Comparison of ENCODE assay signal across 12 cellular contexts in the genomic region with DNA sequence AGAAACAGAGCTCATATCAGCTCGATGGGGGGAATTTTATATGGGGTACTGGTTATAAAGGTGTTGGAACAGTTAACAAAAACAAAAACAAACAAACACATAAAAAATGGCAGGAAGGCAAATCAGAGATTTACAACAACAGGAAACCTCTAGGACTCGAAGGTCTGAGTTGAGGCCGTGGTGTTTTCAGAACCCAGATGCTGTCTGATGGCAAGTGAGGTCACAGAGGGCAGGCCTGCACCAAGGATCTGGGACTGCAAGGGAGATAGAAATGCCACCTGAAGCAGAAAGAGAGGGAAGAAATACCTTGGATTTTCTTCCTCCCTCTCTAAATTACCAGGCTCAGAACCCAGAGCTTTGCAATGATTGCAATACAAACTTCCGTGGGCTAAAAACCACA.
DNase-seq lines count a peak whose midpoint lies in the region; ATAC-seq lines count a peak whose summit lies in the region.
"Had no signal": no experiment of that assay in that cellular context is flagged by ENCODE, and none has a peak within 500 bp of the region (broad histone marks: within the 10 kb centered on the region; RNA-seq: fewer than 3 reads in every experiment).

No MANE protein-coding gene starts in this region.

- H3K27ac Mint-ChIP-seq in IgD-negative memory B cell = peak overlapping the region; percentile 4 to 34 (median 9)
- no peak overlapping the region for H3K27ac Mint-ChIP-seq in activated CD4-positive, alpha-beta memory T cell treated with anti-CD3 and anti-CD28 coated beads for 36 hours
- H3K27ac Mint-ChIP-seq: activated CD8-positive, alpha-beta T cell treated with anti-CD3 and anti-CD28 coated beads for 36 hours; activated T-helper 17 cell treated with anti-CD3 and anti-CD28 coated beads, Interleukin-2, amount 50 U/mL, for 72 hours had no signal

- POLR2A ChIA-PET in activated CD4-positive, alpha-beta memory T cell treated with anti-CD3 and anti-CD28 coated beads for 36 hours (lab: Charles Lee) = no interaction called here

- DNase-seq in activated CD4-positive, alpha-beta memory T cell treated with anti-CD3 and anti-CD28 coated beads for 36 hours = no peak
- DNase-seq in NCI-H2029 treated with DMSO at 0.1 percent for 48 hours (lab: John Stamatoyannopoulos, UW) = no peak
- no peak for DNase-seq in SKM-1 (lab: John Stamatoyannopoulos, UW; ENCODE audit: unreplicated experiment)
- no peak for DNase-seq in activated T-cell treated with anti-CD3 and anti-CD28 coated beads, Interleukin-2, amount 50 U/mL, for 1 hour
- DNase-seq: activated CD8-positive, alpha-beta T cell treated with anti-CD3 and anti-CD28 coated beads for 36 hours; DMS153; right lobe of liver; stimulated activated CD4-positive, alpha-beta T cell treated with anti-CD3 and anti-CD28 coated beads, Interleukin-1b, Interleukin-23, amount 100 ng/mL, for 48 hours had no signal

- peaks cover 2% of the 10 kb centered on the region for H3K36me3 Mint-ChIP-seq in IgD-negative memory B cell
- no peaks in the 10 kb centered on the region for H3K36me3 Mint-ChIP-seq in activated CD4-positive, alpha-beta memory T cell treated with anti-CD3 and anti-CD28 coated beads for 36 hours

- H3K27me3 Mint-ChIP-seq in IgD-negative memory B cell = no peaks in the 10 kb centered on the region
- H3K27me3 Mint-ChIP-seq in activated CD4-positive, alpha-beta memory T cell treated with anti-CD3 and anti-CD28 coated beads for 36 hours = no peaks in the 10 kb centered on the region
- H3K27me3 Mint-ChIP-seq: activated CD8-positive, alpha-beta T cell treated with anti-CD3 and anti-CD28 coated beads for 36 hours had no signal

- H3K9me3 Mint-ChIP-seq in IgD-negative memory B cell = no peaks in the 10 kb centered on the region
- no peaks in the 10 kb centered on the region for H3K9me3 Mint-ChIP-seq in activated CD4-positive, alpha-beta memory T cell treated with anti-CD3 and anti-CD28 coated beads for 36 hours
- H3K9me3 Mint-ChIP-seq: activated CD8-positive, alpha-beta T cell treated with anti-CD3 and anti-CD28 coated beads for 36 hours; activated T-helper 17 cell treated with anti-CD3 and anti-CD28 coated beads, Interleukin-2, amount 50 U/mL, for 72 hours had no signal

- H3K4me3 Mint-ChIP-seq in IgD-negative memory B cell = peak overlapping the region in 1 of 4 donors; percentile 33
- H3K4me3 Mint-ChIP-seq in activated CD4-positive, alpha-beta memory T cell treated with anti-CD3 and anti-CD28 coated beads for 36 hours = no peak overlapping the region
- H3K4me3 Mint-ChIP-seq: activated CD8-positive, alpha-beta T cell treated with anti-CD3 and anti-CD28 coated beads for 36 hours; activated T-helper 17 cell treated with anti-CD3 and anti-CD28 coated beads, Interleukin-2, amount 50 U/mL, for 72 hours had no signal

- intact Hi-C loops in activated CD4-positive, alpha-beta memory T cell treated with anti-CD3 and anti-CD28 coated beads for 36 hours (cut with micrococcal nuclease) = no loop called here

- ATAC-seq in GM19328 (IDR thresholded peaks at IDR 0.05; ENCODE audit: unreplicated experiment) (peak; percentile 41), HG02759 (IDR thresholded peaks at IDR 0.05; ENCODE audit: unreplicated experiment) (peak; percentile 37)
- ATAC-seq: activated CD8-positive, alpha-beta T cell treated with anti-CD3 and anti-CD28 coated beads for 36 hours; activated T-helper 17 cell treated with anti-CD3 and anti-CD28 coated beads, Interleukin-2, amount 50 U/mL, for 72 hours; right lobe of liver had no signal

- H3K4me1 Mint-ChIP-seq in IgD-negative memory B cell = peaks cover 15 to 47% (median 31%) of the 10 kb centered on the region in 3 donors
- H3K4me1 Mint-ChIP-seq in activated CD4-positive, alpha-beta memory T cell treated with anti-CD3 and anti-CD28 coated beads for 36 hours (ENCODE audit: low read depth) = no peaks in the 10 kb centered on the region
- H3K4me1 Mint-ChIP-seq: activated T-helper 17 cell treated with anti-CD3 and anti-CD28 coated beads, Interleukin-2, amount 50 U/mL, for 72 hours had no signal

- CTCF ChIA-PET in activated CD4-positive, alpha-beta memory T cell treated with anti-CD3 and anti-CD28 coated beads for 36 hours (lab: Charles Lee) = no interaction called here
